12 cellular contexts compared by ENCODE assay signal in the genomic region with DNA sequence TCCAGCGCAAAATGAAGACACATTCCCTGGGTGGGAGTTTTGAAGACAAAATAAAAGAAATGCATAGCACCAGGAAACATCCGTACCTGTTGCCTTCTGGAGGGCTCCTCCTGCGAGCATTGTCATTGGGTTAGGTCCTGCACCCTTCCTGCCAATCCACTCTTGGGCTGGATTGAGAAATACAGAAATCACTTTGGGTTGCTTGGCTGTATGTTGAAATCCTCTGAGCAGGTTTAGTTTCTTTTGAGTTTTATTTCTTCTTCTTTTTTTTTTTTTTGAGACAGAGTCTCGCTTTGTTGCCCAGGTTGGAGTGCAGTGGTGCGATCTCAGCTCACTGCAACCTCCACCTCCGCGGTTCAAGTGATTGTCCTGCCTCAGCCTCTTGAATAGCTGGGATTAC.
DNase-seq lines count a peak whose midpoint lies in the region; ATAC-seq and TF ChIP-seq lines count a peak whose summit lies in the region.
"Had no signal": no experiment of that assay in that cellular context is flagged by ENCODE, and none has a peak within 500 bp of the region (broad histone marks: within the 10 kb centered on the region; RNA-seq: fewer than 3 reads in every experiment).

No MANE protein-coding gene starts in this region.

- no peaks in the 10 kb centered on the region for H3K9me3 Mint-ChIP-seq in endothelial cell (ENCODE audit: unreplicated experiment)

- in situ Hi-C loops in KBM-7 (cut with MboI; ENCODE audit: low pct_unique_long_range_greater_than_20kb, low sequenced_read_pairs) = no loop called here

- DNase-seq in NCI-H2107 treated with DMSO at 0.1 percent for 48 hours (lab: John Stamatoyannopoulos, UW; ENCODE audit: unreplicated experiment) (peak; percentile 71), NCI-H2107 (lab: John Stamatoyannopoulos, UW) (no peak), T-helper 17 cell (no peak), omental fat pad (ENCODE audit: low spot score) (no peak), endothelial cell (ENCODE audit: low spot score) (no peak), KBM-7 (no peak)
- DNase-seq in activated CD8-positive, alpha-beta memory T cell treated with anti-CD3 and anti-CD28 coated beads, Interleukin-2, amount 50 U/mL, for 4 hours = no peak
- DNase-seq: activated CD4-positive, alpha-beta T cell treated with anti-CD3 and anti-CD28 coated beads, Interleukin-2, amount 50 U/mL, for 4 hours had no signal

- no peak overlapping the region for H3K4me3 Mint-ChIP-seq in T-helper 17 cell
- no peak overlapping the region for H3K4me3 Mint-ChIP-seq in endothelial cell (ENCODE audit: unreplicated experiment)

- no peaks in the 10 kb centered on the region for H3K36me3 Mint-ChIP-seq in T-helper 17 cell (ENCODE audit: low read depth)
- no peaks in the 10 kb centered on the region for H3K36me3 Mint-ChIP-seq in endothelial cell (ENCODE audit: low read depth, unreplicated experiment)

- H3K27ac Mint-ChIP-seq in T-helper 17 cell = peak overlapping the region; percentile 45
- no peak overlapping the region for H3K27ac Mint-ChIP-seq in endothelial cell (ENCODE audit: unreplicated experiment)

- H3K9me3 ChIP-seq in T-helper 17 cell (ENCODE audit: control insufficient read depth, low read length, poor library complexity, severe bottlenecking) = no peaks in the 10 kb centered on the region
- H3K9me3 ChIP-seq: right atrium auricular region, SJSA1, vagina had no signal

- H3K27me3 Mint-ChIP-seq in T-helper 17 cell (no peaks in the 10 kb centered on the region), endothelial cell (ENCODE audit: unreplicated experiment) (no peaks in the 10 kb centered on the region)

- ATAC-seq in HG03103 (IDR thresholded peaks at IDR 0.05; ENCODE audit: low read depth, unreplicated experiment) = peak; percentile 6
- ATAC-seq in T-helper 17 cell = no peak
- ATAC-seq in omental fat pad (ENCODE audit: low FRiP score) = peak; percentile 73

- H3K4me1 Mint-ChIP-seq in T-helper 17 cell (peaks cover 7% of the 10 kb centered on the region), endothelial cell (ENCODE audit: unreplicated experiment) (no peaks in the 10 kb centered on the region)

- TF ChIP-seq CTCF in omental fat pad (IDR thresholded peaks at IDR 0.05) = no peak
- TF ChIP-seq CTCF in endothelial cell (IDR thresholded peaks at IDR 0.05; ENCODE audit: unreplicated experiment) = no peak
